41 cellular contexts compared by ENCODE assay signal in genomic region chr12:21129906-21130305, GRCh38. TPM values are rescaled to one million over a fixed set of nuclear protein-coding genes. Genes with fewer than 3 reads are reported as not detected.
"Had no signal": no experiment of that assay in that cellular context is flagged by ENCODE, and none has a peak within 500 bp of the region (broad histone marks: within the 10 kb centered on the region; RNA-seq: fewer than 3 reads in every experiment).

No MANE protein-coding gene starts in this region.

- H3K4me1 ChIP-seq: body of pancreas, left lung, stomach, suprapubic skin, tibial nerve had no signal

- ATAC-seq: activated CD4-positive, CD25-positive, alpha-beta regulatory T cell treated with anti-CD3 and anti-CD28 coated beads, Interleukin-2, amount 50 U/mL, for 24 hours; body of pancreas; effector memory CD8-positive, alpha-beta T cell; left lung; mucosa of descending colon; SK-N-SH treated with all-trans-retinoic acid at 6 μM for 48 hours; stimulated activated memory B cell treated with anti-CD40 and anti-IgM and Interleukin-4, amounts not matched to agents 10 μg/mL and 1 μg/mL and 100 μg/mL, for 72 hours; T-helper 17 cell had no signal

- H3K4me3 Mint-ChIP-seq: activated naive CD8-positive, alpha-beta T cell treated with anti-CD3 and anti-CD28 coated beads for 36 hours; effector memory CD8-positive, alpha-beta T cell; immature natural killer cell; nephron; stimulated activated memory B cell treated with anti-CD40 and anti-IgM and Interleukin-4, amounts not matched to agents 10 μg/mL and 1 μg/mL and 100 μg/mL, for 72 hours; T-helper 17 cell had no signal

- DNase-seq: activated CD4-positive, alpha-beta T cell treated with anti-CD3 and anti-CD28 coated beads for 48 hours; activated CD4-positive, alpha-beta T cell treated with anti-CD3 and anti-CD28 coated beads, Interleukin-2, amount 50 U/mL, for 48 hours; activated CD8-positive, alpha-beta memory T cell treated with anti-CD3 and anti-CD28 coated beads for 24 hours; activated effector memory CD4-positive, alpha-beta T cell treated with Interleukin-2 at 50 U/mL for 16 hours; activated naive CD4-positive, alpha-beta T cell treated with Interleukin-2 at 50 U/mL for 16 hours; activated naive CD8-positive, alpha-beta T cell treated with anti-CD3 and anti-CD28 coated beads for 36 hours; body of pancreas; cerebellar nuclear complex; cortex of kidney; effector memory CD8-positive, alpha-beta T cell; erythroblast; foreskin fibroblast; head of caudate nucleus; hypothalamus; immature natural killer cell; left lung; mucosa of descending colon; sigmoid colon; small intestine; stimulated activated CD4-positive, alpha-beta T cell treated with anti-CD3 and anti-CD28 coated beads, Interleukin-4, amount 100 ng/mL, for 4 hours; stimulated activated CD8-positive, alpha-beta memory T cell treated with anti-CD3 and anti-CD28 coated beads, Interleukin-4, amount 100 ng/mL, for 48 hours; stomach; T-helper 17 cell; T1000; WERI-Rb-1 had no signal

- H3K9me3 Mint-ChIP-seq: effector memory CD8-positive, alpha-beta T cell had no signal

- H3K9me3 ChIP-seq: body of pancreas, left lung, mucosa of descending colon, sigmoid colon, suprapubic skin, tibial nerve had no signal

- H3K27me3 ChIP-seq: body of pancreas, cardiac muscle cell, left lung, sigmoid colon, stomach, suprapubic skin, tibial nerve had no signal

- H3K36me3 Mint-ChIP-seq: activated naive CD8-positive, alpha-beta T cell treated with anti-CD3 and anti-CD28 coated beads for 36 hours; immature natural killer cell; stimulated activated memory B cell treated with anti-CD40 and anti-IgM and Interleukin-4, amounts not matched to agents 10 μg/mL and 1 μg/mL and 100 μg/mL, for 72 hours had no signal

- H3K27ac Mint-ChIP-seq: activated naive CD8-positive, alpha-beta T cell treated with anti-CD3 and anti-CD28 coated beads for 36 hours; effector memory CD8-positive, alpha-beta T cell; immature natural killer cell; nephron; progenitor cell of endocrine pancreas; stimulated activated memory B cell treated with anti-CD40 and anti-IgM and Interleukin-4, amounts not matched to agents 10 μg/mL and 1 μg/mL and 100 μg/mL, for 72 hours; T-helper 17 cell had no signal

- H3K27me3 Mint-ChIP-seq: activated naive CD8-positive, alpha-beta T cell treated with anti-CD3 and anti-CD28 coated beads for 36 hours; effector memory CD8-positive, alpha-beta T cell; progenitor cell of endocrine pancreas; stimulated activated memory B cell treated with anti-CD40 and anti-IgM and Interleukin-4, amounts not matched to agents 10 μg/mL and 1 μg/mL and 100 μg/mL, for 72 hours; T-helper 17 cell had no signal

- H3K36me3 ChIP-seq: cardiac muscle cell, left lung, sigmoid colon, stomach, suprapubic skin, tibial nerve, WERI-Rb-1 had no signal

- H3K4me1 Mint-ChIP-seq: activated naive CD8-positive, alpha-beta T cell treated with anti-CD3 and anti-CD28 coated beads for 36 hours; immature natural killer cell; nephron; stimulated activated memory B cell treated with anti-CD40 and anti-IgM and Interleukin-4, amounts not matched to agents 10 μg/mL and 1 μg/mL and 100 μg/mL, for 72 hours; T-helper 17 cell had no signal

- H3K27ac ChIP-seq: body of pancreas, cardiac muscle cell, left lung, sigmoid colon, stomach, suprapubic skin, tibial nerve, WERI-Rb-1 had no signal

- H3K4me3 ChIP-seq: body of pancreas, cardiac muscle cell, left lung, mucosa of descending colon, sigmoid colon, stomach, suprapubic skin, tibial nerve had no signal

RNA-seq across cellular contexts. Expression of gene SLCO1B1, which starts 1.1 kb away (rescaled TPM):
- total RNA-seq: activated naive CD8-positive, alpha-beta T cell treated with anti-CD3 and anti-CD28 coated beads for 36 hours; body of pancreas; cardiac muscle cell; fibroblast of lung; kidney epithelial cell; left lung; lung microvascular endothelial cell; mesenteric fat pad; mucosa of descending colon; myocyte; osteocyte; renal cortical epithelial cell; sigmoid colon; stomach; suprapubic skin; T-helper 17 cell; ureter had no signal
